18 cellular contexts compared by ENCODE assay signal in genomic region chr10:16662889-16663288, GRCh38.
DNase-seq lines count a peak whose midpoint lies in the region; ATAC-seq, FAIRE-seq and TF ChIP-seq lines count a peak whose summit lies in the region.
"Had no signal": no experiment of that assay in that cellular context is flagged by ENCODE, and none has a peak within 500 bp of the region (broad histone marks: within the 10 kb centered on the region; RNA-seq: fewer than 3 reads in every experiment).

No MANE protein-coding gene starts in this region.

- intact Hi-C loops in right cardiac atrium (cut with DNase I) = loop anchor here in 1 of 4 donors (2.0 kb wide), 1 partner anchor 62 kb away; no protein-coding TSS in a partner anchor
- intact Hi-C loops in Right ventricle myocardium inferior (cut with DNase I) = no loop called here
- intact Hi-C loops in GM12878 (cut with micrococcal nuclease; ENCODE audit: unreplicated experiment) = no loop called here
- intact Hi-C loops in ascending aorta (cut with DNase I) = no loop called here

- TF ChIP-seq EP300 in GM12878 (IDR thresholded peaks at IDR 0.05; ENCODE audit: borderline replicate concordance in 1 of 2, control insufficient read depth in 1 of 2, low read depth in 2 of 2, low read length in 2 of 2) = no peak

- peaks cover 1% of the 10 kb centered on the region; the same call in 1 of the 2 replicates for H3K36me3 Mint-ChIP-seq in HFFc6 (ENCODE audit: low read depth)

- POLR2A ChIA-PET in GM12878 (lab: Charles Lee) = no interaction called here

- H3K27ac Mint-ChIP-seq in HFFc6 = no peak overlapping the region
- H3K27ac Mint-ChIP-seq: CD4-positive, alpha-beta memory T cell had no signal

- H3K27ac ChIP-seq in right cardiac atrium (ENCODE audit: low read length) (peak overlapping the region; percentile 52), GM12878 (ENCODE audit: control insufficient read depth, insufficient read depth) (no peak overlapping the region), ascending aorta (no peak overlapping the region)
- H3K27ac ChIP-seq: A549, C4-2B, GM23248, HL-60 had no signal

- no peaks in the 10 kb centered on the region for H3K79me2 ChIP-seq in GM12878 (ENCODE audit: control insufficient read depth, insufficient read depth, low read length)

- TF ChIP-seq CTCF in GM12878 (IDR thresholded peaks at IDR 0.05 in 2 of 3, conservative IDR thresholded peaks at IDR 0.05 in 1 of 3; ENCODE audit: control insufficient read depth in 2 of 3, extremely low read depth in 1 of 3, insufficient read depth in 1 of 3, low read depth in 3 of 3, low read length in 3 of 3) = no peak
- no peak for TF ChIP-seq CTCF in HFFc6 (IDR thresholded peaks at IDR 0.05)
- TF ChIP-seq CTCF in ascending aorta (IDR thresholded peaks at IDR 0.05) = no peak

- ATAC-seq in right cardiac atrium = no peak
- no peak for ATAC-seq in Right ventricle myocardium inferior
- peak; percentile 39 for ATAC-seq in GM19395 (IDR thresholded peaks at IDR 0.05; ENCODE audit: unreplicated experiment)
- ATAC-seq in HG02885 (IDR thresholded peaks at IDR 0.05; ENCODE audit: poor library complexity, unreplicated experiment) = peak; percentile 61
- no peak for ATAC-seq in GM12878
- ATAC-seq in HG03521 (IDR thresholded peaks at IDR 0.05; ENCODE audit: unreplicated experiment) = no peak
- ATAC-seq: A549, HCT116 had no signal

- H3K4me3 ChIP-seq in right cardiac atrium (ENCODE audit: low read length) = no peak overlapping the region
- no peak overlapping the region for H3K4me3 ChIP-seq in GM12878
- no peak overlapping the region for H3K4me3 ChIP-seq in ascending aorta
- H3K4me3 ChIP-seq: A549, GM23248 had no signal

- no peak for DNase-seq in right cardiac atrium
- DNase-seq in Right ventricle myocardium inferior (ENCODE audit: missing footprints) = no peak
- DNase-seq in GM12878 (ENCODE audit: low read depth, low spot score) = no peak
- no peak for DNase-seq in HFFc6
- DNase-seq in ascending aorta (ENCODE audit: low spot score in 2 of 2) = no peak
- DNase-seq: CD4-positive, alpha-beta memory T cell; DMS79; GM23248 had no signal

- no peaks in the 10 kb centered on the region for H3K4me1 Mint-ChIP-seq in HFFc6 (ENCODE audit: low read depth)

- H3K4me3 Mint-ChIP-seq in HFFc6 = no peak overlapping the region
- H3K4me3 Mint-ChIP-seq: CD4-positive, alpha-beta memory T cell had no signal

- SMC1A ChIA-PET in GM12878 (lab: Charles Lee; ENCODE audit: uncharacterized antibody, unreplicated experiment) = interaction anchor here (0.7 to 2.2 kb wide), 2 partner anchors 12 to 15 kb away, joined by 3 to 7 read pairs; no protein-coding TSS in a partner anchor

- FAIRE-seq in GM12878 (lab: Jason Lieb, UNC) = no peak
- FAIRE-seq: A549, GM12891, H54 had no signal

- CTCF ChIA-PET in GM12878 (lab: Yijun Ruan, JAX) = no interaction called here

- no peak overlapping the region for H3K4me2 ChIP-seq in GM12878 (ENCODE audit: control insufficient read depth, insufficient read depth)
- H3K4me2 ChIP-seq: A549 had no signal

- H3K27me3 ChIP-seq in right cardiac atrium (ENCODE audit: control insufficient read depth, insufficient read depth) (no peaks in the 10 kb centered on the region), GM12878 (replicated peaks in 1 of 2; ENCODE audit: control insufficient read depth in 2 of 2, insufficient read depth in 2 of 2, low read length in 1 of 2) (no peaks in the 10 kb centered on the region), ascending aorta (no peaks in the 10 kb centered on the region)
- H3K27me3 ChIP-seq: BE2C had no signal

- H3K4me1 ChIP-seq in right cardiac atrium (ENCODE audit: control insufficient read depth, insufficient read depth, low read length) (peaks cover 2% of the 10 kb centered on the region), GM12878 (ENCODE audit: control insufficient read depth, insufficient read depth, low read length) (no peaks in the 10 kb centered on the region; the same call in 1 of the 2 replicates), ascending aorta (no peaks in the 10 kb centered on the region)
- H3K4me1 ChIP-seq: A549, BE2C had no signal

- no peaks in the 10 kb centered on the region for H4K20me1 ChIP-seq in GM12878 (ENCODE audit: control insufficient read depth, insufficient read depth)

- no peak overlapping the region for H3K9ac ChIP-seq in GM12878 (ENCODE audit: control insufficient read depth, insufficient read depth, low read length)
- H3K9ac ChIP-seq: GM23248 had no signal

- in situ Hi-C loops in GM12878 (cut with MboI) = no loop called here

- H2AFZ ChIP-seq in GM12878 (ENCODE audit: control insufficient read depth, low read depth, low read length) = no peak overlapping the region
- H2AFZ ChIP-seq: GM23248 had no signal

- BruUV-seq in GM12878 (replicated peaks; lab: Mats Ljungman, UMichigan) = no TSS peak

- WGBS in right cardiac atrium = 69% methylated on average over 7 of the region's 7 CpGs
- WGBS in GM12878 (ENCODE audit: insufficient coverage, insufficient replicate concordance, low lambda C conversion rate, missing lambda C conversion rate) = 82% methylated on average over 7 of the region's 7 CpGs

- TF ChIP-seq RAD21 in GM12878 (IDR thresholded peaks at IDR 0.05; ENCODE audit: insufficient read depth, low read depth, low read length) = no peak

- RAD21 ChIA-PET in GM12878 (lab: Charles Lee; ENCODE audit: unreplicated experiment) = no interaction called here

- peaks cover 1% of the 10 kb centered on the region; the same call in 1 of the 2 replicates for H3K27me3 Mint-ChIP-seq in HFFc6 (ENCODE audit: insufficient read depth)
- H3K27me3 Mint-ChIP-seq: CD4-positive, alpha-beta memory T cell had no signal

- H3K9me3 ChIP-seq in right cardiac atrium (ENCODE audit: control insufficient read depth, low read length) (no peaks in the 10 kb centered on the region), GM12878 (replicated peaks; ENCODE audit: control insufficient read depth, insufficient read depth, low read length) (no peaks in the 10 kb centered on the region), ascending aorta (no peaks in the 10 kb centered on the region)
- H3K9me3 ChIP-seq: A549, BE2C had no signal

- H3K36me3 ChIP-seq in GM12878 (ENCODE audit: control insufficient read depth in 2 of 2, insufficient read depth in 2 of 2, low read length in 1 of 2) (no peaks in the 10 kb centered on the region; a peak in 1 of 4 replicates), ascending aorta (no peaks in the 10 kb centered on the region)
- H3K36me3 ChIP-seq: BE2C had no signal

- H3K9me3 Mint-ChIP-seq in HFFc6 = no peaks in the 10 kb centered on the region
- H3K9me3 Mint-ChIP-seq: CD4-positive, alpha-beta memory T cell had no signal

- no peak for TF ChIP-seq POLR2A in GM12878 (IDR thresholded peaks at IDR 0.05; ENCODE audit: low read depth, low read length)

TF ChIP-seq in GM12878, 131 proteins besides CTCF, POLR2A, EP300 and RAD21:
- no peak for TF ChIP-seq NFYA (IDR thresholded peaks at IDR 0.05; ENCODE audit: borderline replicate concordance, low read depth, low read length)
- peak; percentile 38; the same call in 1 of the 2 replicates for TF ChIP-seq CREB1 (IDR thresholded peaks at IDR 0.05; ENCODE audit: low read depth)
- TF ChIP-seq BMI1 (IDR thresholded peaks at IDR 0.05; ENCODE audit: borderline replicate concordance) = no peak
- TF ChIP-seq POLR2AphosphoS5 (IDR thresholded peaks at IDR 0.05; ENCODE audit: low read length) = no peak
- no peak for TF ChIP-seq SMAD5 (IDR thresholded peaks at IDR 0.05; ENCODE audit: low read depth)
- TF ChIP-seq NRF1 (conservative IDR thresholded peaks at IDR 0.05; ENCODE audit: low read depth, low read length) = no peak

Comparison
In these comparisons a context has a peak if more than half of its experiments do, and no peak if none do; other contexts are left out.
1. ATAC-seq: peak in GM19395 (single experiment) and HG02885 (single experiment); none in right cardiac atrium (0 of 2), Right ventricle myocardium inferior (single experiment), GM12878 (single experiment) and HG03521 (single experiment).